28 cellular contexts compared by ENCODE assay signal in genomic region chr18:27825735-27826477, GRCh38.
DNase-seq lines count a peak whose midpoint lies in the region; ATAC-seq, FAIRE-seq and TF ChIP-seq lines count a peak whose summit lies in the region.
"Had no signal": no experiment of that assay in that cellular context is flagged by ENCODE, and none has a peak within 500 bp of the region (broad histone marks: within the 10 kb centered on the region; RNA-seq: fewer than 3 reads in every experiment).

No MANE protein-coding gene starts in this region.

- H3K27me3 ChIP-seq in ectodermal cell (ENCODE audit: control insufficient read depth, insufficient read depth, low read length, poor library complexity, severe bottlenecking) (no peaks in the 10 kb centered on the region), neural progenitor cell (no peaks in the 10 kb centered on the region), upper lobe of right lung (no peaks in the 10 kb centered on the region)
- H3K27me3 ChIP-seq: BE2C, MG63 had no signal

- TF ChIP-seq CTCF in D721Med (IDR thresholded peaks at IDR 0.05; ENCODE audit: insufficient read depth, missing control alignments) (no peak), neural progenitor cell (IDR thresholded peaks at IDR 0.05) (no peak), upper lobe of right lung (IDR thresholded peaks at IDR 0.05) (no peak)

- peaks cover 27% of the 10 kb centered on the region for H3K4me1 ChIP-seq in ectodermal cell (ENCODE audit: control insufficient read depth, insufficient read depth, low read length)
- peaks cover 50% of the 10 kb centered on the region for H3K4me1 ChIP-seq in neural progenitor cell
- H3K4me1 ChIP-seq in upper lobe of right lung: no peaks in the 10 kb centered on the region
- H3K4me1 ChIP-seq: BE2C had no signal

- H3K4me3 ChIP-seq in ectodermal cell (ENCODE audit: insufficient read depth, low read depth, low read length) (no peak overlapping the region), neural progenitor cell (peak overlapping the region; percentile 30), upper lobe of right lung (no peak overlapping the region)
- H3K4me3 ChIP-seq: HAP-1, MG63 had no signal

- intact Hi-C loops in upper lobe of right lung (cut with DNase I): no loop called here

- H3K36me3 Mint-ChIP-seq in neural progenitor cell: peaks cover 4% of the 10 kb centered on the region
- H3K36me3 Mint-ChIP-seq: CD14-positive monocyte; CD8-positive, alpha-beta memory T cell had no signal

- no peak for DNase-seq in D721Med (ENCODE audit: insufficient read length, low spot score)
- peak; percentile 88 for DNase-seq in NCI-H2227 (lab: John Stamatoyannopoulos, UW; ENCODE audit: unreplicated experiment)
- peak; percentile 69 for DNase-seq in neural progenitor cell (ENCODE audit: low spot score)
- DNase-seq in NCI-H2171 (lab: John Stamatoyannopoulos, UW): no peak
- DNase-seq in NK-92 (lab: John Stamatoyannopoulos, UW; ENCODE audit: unreplicated experiment): no peak
- no peak for DNase-seq in upper lobe of right lung
- DNase-seq in activated CD8-positive, alpha-beta memory T cell treated with anti-CD3 and anti-CD28 coated beads, Interleukin-2, amount 50 U/mL, for 4 hours: no peak
- DNase-seq: ACHN; BE2C; CD8-positive, alpha-beta memory T cell; DND-41; IMR-90; KG1; MG63; NCI-H1105 treated with DMSO at 0.1 percent for 48 hours; NCI-H2029; NCI-H2171 treated with DMSO at 0.1 percent for 48 hours; NCI-H446; NCI-H524 treated with DMSO at 0.1 percent for 48 hours; NCI-H82; SHP77 treated with DMSO at 0.1 percent for 48 hours had no signal

- no peak overlapping the region for H3K9ac ChIP-seq in neural progenitor cell

- H3K9me3 Mint-ChIP-seq in neural progenitor cell: peaks cover 10% of the 10 kb centered on the region

- H3K4me3 Mint-ChIP-seq in neural progenitor cell: no peak overlapping the region
- H3K4me3 Mint-ChIP-seq: CD14-positive monocyte; CD8-positive, alpha-beta memory T cell had no signal

- H3F3A ChIP-seq in neural progenitor cell (ENCODE audit: low read depth): peaks cover 42% of the 10 kb centered on the region

- H3K9me3 ChIP-seq in ectodermal cell (ENCODE audit: control insufficient read depth, low read length) (no peaks in the 10 kb centered on the region), neural progenitor cell (ENCODE audit: low read depth) (no peaks in the 10 kb centered on the region), upper lobe of right lung (peaks cover 3% of the 10 kb centered on the region)
- H3K9me3 ChIP-seq: BE2C, HAP-1, MG63 had no signal

- H3K27ac ChIP-seq in ectodermal cell (ENCODE audit: insufficient read depth, low read depth, low read length, poor library complexity, severe bottlenecking) (peak overlapping the region; percentile 86), neural progenitor cell (peak overlapping the region; percentile 86), upper lobe of right lung (no peak overlapping the region)
- H3K27ac ChIP-seq: 22Rv1, RWPE1 had no signal

- H3K36me3 ChIP-seq in ectodermal cell (ENCODE audit: control insufficient read depth, insufficient read depth, low read length) (no peaks in the 10 kb centered on the region), neural progenitor cell (no peaks in the 10 kb centered on the region), upper lobe of right lung (no peaks in the 10 kb centered on the region)
- H3K36me3 ChIP-seq: BE2C, HAP-1, MG63 had no signal

- peaks cover 4% of the 10 kb centered on the region for H3K27me3 Mint-ChIP-seq in neural progenitor cell (ENCODE audit: insufficient read depth, low read depth)

- WGBS in ectodermal cell, 2 experiments: 76 to 82% methylated on average over 4 of the region's 4 CpGs

- H3K79me2 ChIP-seq in neural progenitor cell (ENCODE audit: low read depth): no peaks in the 10 kb centered on the region

- H3K4me2 ChIP-seq in neural progenitor cell: peak overlapping the region; percentile 63

- peak overlapping the region; percentile 96 for H3K27ac Mint-ChIP-seq in neural progenitor cell
- H3K27ac Mint-ChIP-seq: CD8-positive, alpha-beta memory T cell had no signal

- no peaks in the 10 kb centered on the region for H4K20me1 ChIP-seq in neural progenitor cell (ENCODE audit: low read depth)

- FAIRE-seq in D721Med (lab: Jason Lieb, UNC): peak; percentile 32
- FAIRE-seq: GM12892, HTR-8/SVneo had no signal

- no peak overlapping the region for H2AFZ ChIP-seq in neural progenitor cell (replicated peaks)

- no peak for ATAC-seq in upper lobe of right lung

- H3K4me1 Mint-ChIP-seq in neural progenitor cell: peaks cover 47% of the 10 kb centered on the region
- H3K4me1 Mint-ChIP-seq: CD14-positive monocyte; CD8-positive, alpha-beta memory T cell had no signal

Comparison
In these comparisons a context has a peak if more than half of its experiments do, and no peak if none do; other contexts are left out.
1. DNase-seq: peak in NCI-H2227 (single experiment) and neural progenitor cell (single experiment); none in D721Med (single experiment), NCI-H2171 (single experiment), NK-92 (single experiment), upper lobe of right lung (single experiment) and activated CD8-positive, alpha-beta memory T cell treated with anti-CD3 and anti-CD28 coated beads, Interleukin-2, amount 50 U/mL, for 4 hours (single experiment).